In genomic region chr11:123601737-123602136, GRCh38 we compare ENCODE assay signal across 27 cellular contexts. TPM values are rescaled to one million over a fixed set of nuclear protein-coding genes. Genes with fewer than 3 reads are reported as not detected.
"Had no signal": no experiment of that assay in that cellular context is flagged by ENCODE, and none has a peak within 500 bp of the region (broad histone marks: within the 10 kb centered on the region; RNA-seq: fewer than 3 reads in every experiment).

No MANE protein-coding gene starts in this region.

- H3K27ac ChIP-seq: epithelial cell of prostate, foreskin keratinocyte, gastroesophageal sphincter, heart left ventricle, hepatocyte, neural progenitor cell, parathyroid adenoma, right atrium auricular region, stomach, thyroid gland, vagina had no signal

- ATAC-seq: esophagus mucosa; foreskin keratinocyte; gastroesophageal sphincter; left lobe of liver; mucosa of descending colon; naive thymus-derived CD4-positive, alpha-beta T cell; sciatic nerve; stimulated activated effector memory CD8-positive, alpha-beta T cell treated with anti-CD3 and anti-CD28 coated beads, Interleukin-12 subunit alpha, Interleukin-12 subunit beta, amount 100 ng/mL, for 72 hours had no signal

- DNase-seq: cortex of kidney; foreskin keratinocyte; heart left ventricle; kidney; mucosa of descending colon; naive thymus-derived CD4-positive, alpha-beta T cell; stimulated activated CD4-positive, alpha-beta T cell treated with anti-CD3 and anti-CD28 coated beads, Interleukin-12 subunit alpha, Interleukin-12 subunit beta, amount 100 ng/mL, for 4 hours; stimulated activated CD4-positive, alpha-beta T cell treated with anti-CD3 and anti-CD28 coated beads, Interleukin-1b, Interleukin-23, amount 100 ng/mL, for 48 hours; stimulated activated CD4-positive, alpha-beta T cell treated with anti-CD3 and anti-CD28 coated beads, Interleukin-4, amount 100 ng/mL, for 1 hour; stimulated activated naive CD4-positive, alpha-beta T cell treated with Interleukin-2 at 50 U/mL for 16 hours; stomach; thyroid gland had no signal

- H3K27me3 ChIP-seq: foreskin keratinocyte, gastroesophageal sphincter, heart left ventricle, hepatocyte, neural progenitor cell, right atrium auricular region, stomach, thyroid gland, vagina had no signal

- H3K9me3 Mint-ChIP-seq: mesothelial cell of epicardium; naive thymus-derived CD4-positive, alpha-beta T cell; nephron; neural progenitor cell; stimulated activated effector memory CD8-positive, alpha-beta T cell treated with anti-CD3 and anti-CD28 coated beads, Interleukin-12 subunit alpha, Interleukin-12 subunit beta, amount 100 ng/mL, for 72 hours had no signal

- H3K4me2 ChIP-seq: hepatocyte, neural progenitor cell, smooth muscle cell had no signal

- H3K4me3 Mint-ChIP-seq: mesothelial cell of epicardium; naive thymus-derived CD4-positive, alpha-beta T cell; nephron; neural progenitor cell; stimulated activated effector memory CD8-positive, alpha-beta T cell treated with anti-CD3 and anti-CD28 coated beads, Interleukin-12 subunit alpha, Interleukin-12 subunit beta, amount 100 ng/mL, for 72 hours had no signal

- H3K9ac ChIP-seq: neural progenitor cell, parathyroid adenoma had no signal

- H3K79me2 ChIP-seq: hepatocyte, parathyroid adenoma had no signal

- H3K4me1 ChIP-seq: foreskin keratinocyte, gastroesophageal sphincter, parathyroid adenoma, right atrium auricular region, stomach, thyroid gland, vagina had no signal

- H3K4me1 Mint-ChIP-seq: mesothelial cell of epicardium; nephron; stimulated activated effector memory CD8-positive, alpha-beta T cell treated with anti-CD3 and anti-CD28 coated beads, Interleukin-12 subunit alpha, Interleukin-12 subunit beta, amount 100 ng/mL, for 72 hours had no signal

- H2AFZ ChIP-seq: hepatocyte, neural progenitor cell, parathyroid adenoma had no signal

- H3K27ac Mint-ChIP-seq: mesothelial cell of epicardium; nephron; neural progenitor cell; progenitor cell of endocrine pancreas; stimulated activated effector memory CD8-positive, alpha-beta T cell treated with anti-CD3 and anti-CD28 coated beads, Interleukin-12 subunit alpha, Interleukin-12 subunit beta, amount 100 ng/mL, for 72 hours had no signal

- H3K9me3 ChIP-seq: gastroesophageal sphincter, heart left ventricle, mucosa of descending colon, right atrium auricular region, stomach, thyroid gland, vagina had no signal

- H3K27me3 Mint-ChIP-seq: naive thymus-derived CD4-positive, alpha-beta T cell; progenitor cell of endocrine pancreas had no signal

- H3K4me3 ChIP-seq: gastroesophageal sphincter, heart left ventricle, hepatocyte, mucosa of descending colon, neural progenitor cell, right atrium auricular region, smooth muscle cell, stomach, thyroid gland, vagina had no signal

- H3K36me3 ChIP-seq: gastroesophageal sphincter, neural progenitor cell, right atrium auricular region, vagina had no signal

RNA-seq across cellular contexts. Expression of gene SCN3B, which starts 52.7 kb away (rescaled TPM):
- total RNA-seq: left lobe of liver; naive thymus-derived CD4-positive, alpha-beta T cell had no signal
- polyA plus RNA-seq: naive thymus-derived CD4-positive, alpha-beta T cell had no signal
